ENCODE assay signal across 14 cellular contexts in the genomic region with DNA sequence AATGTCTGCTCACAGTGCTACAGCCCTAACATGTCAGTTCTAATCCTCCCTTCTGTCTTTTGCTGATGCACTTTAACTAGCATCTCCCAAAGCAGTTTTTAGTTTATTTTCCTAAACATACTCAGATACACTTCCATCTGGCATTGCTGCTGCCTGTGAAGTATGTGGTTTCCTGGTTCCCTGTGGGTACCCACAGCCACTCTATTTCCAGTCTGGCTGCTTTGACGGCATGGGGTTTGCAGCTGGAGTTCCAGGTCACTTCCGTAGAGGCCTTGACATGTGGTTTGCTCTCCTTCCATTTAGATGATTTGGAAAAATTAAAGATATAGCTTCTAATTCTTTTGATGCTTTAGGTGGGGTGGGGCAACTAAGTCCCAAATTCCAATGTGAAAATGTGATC.
A peak's percentile ranks its signal among the peaks of the same experiment; 100 is the strongest.
DNase-seq lines count a peak whose midpoint lies in the region; ATAC-seq and TF ChIP-seq lines count a peak whose summit lies in the region.
"Had no signal": no experiment of that assay in that cellular context is flagged by ENCODE, and none has a peak within 500 bp of the region (broad histone marks: within the 10 kb centered on the region; RNA-seq: fewer than 3 reads in every experiment).

No MANE protein-coding gene starts in this region.

- H3K36me3 Mint-ChIP-seq in GM23338 (ENCODE audit: low read depth) (no peaks in the 10 kb centered on the region), osteocyte (ENCODE audit: unreplicated experiment) (no peaks in the 10 kb centered on the region)
- no peaks in the 10 kb centered on the region for H3K36me3 Mint-ChIP-seq in activated CD4-positive, alpha-beta T cell treated with anti-CD3 and anti-CD28 coated beads, Interleukin-2, amount 10 ng/mL, durations not matched to agents 24 days and 14 days (ENCODE audit: low read depth)
- H3K36me3 Mint-ChIP-seq: CD8-positive, alpha-beta memory T cell had no signal

- H3K4me1 ChIP-seq in GM23338 (ENCODE audit: insufficient read depth) = 0 out of 2 replicates have a peak, but pooled peaks cover 6% of the 10 kb centered on the region
- H3K4me1 ChIP-seq: BE2C, Caco-2 had no signal

- H4K20me1 ChIP-seq in GM23338 (replicated peaks; ENCODE audit: insufficient read depth) = no peaks in the 10 kb centered on the region

- H3K9me3 Mint-ChIP-seq in GM23338 (no peaks in the 10 kb centered on the region), osteocyte (ENCODE audit: unreplicated experiment) (no peaks in the 10 kb centered on the region)
- peaks cover 4% of the 10 kb centered on the region for H3K9me3 Mint-ChIP-seq in activated CD4-positive, alpha-beta T cell treated with anti-CD3 and anti-CD28 coated beads, Interleukin-2, amount 10 ng/mL, durations not matched to agents 24 days and 14 days
- H3K9me3 Mint-ChIP-seq: H9 had no signal

- in situ Hi-C loops in GM13976 (cut with MboI; ENCODE audit: low sequenced_read_pairs, unreplicated experiment) = no loop called here

- TF ChIP-seq CTCF in GM23338 (conservative IDR thresholded peaks at IDR 0.05; ENCODE audit: low read depth in 2 of 2) (no peak), osteocyte (IDR thresholded peaks at IDR 0.05) (no peak), GM13976 (IDR thresholded peaks at IDR 0.05; ENCODE audit: borderline replicate concordance, control extremely low read depth, extremely low read depth, insufficient read depth, missing control alignments) (no peak)

- ATAC-seq in GM23338 = no peak
- ATAC-seq: GM12878 had no signal

- H3K79me2 ChIP-seq in GM23338 (replicated peaks; ENCODE audit: insufficient read depth) = no peaks in the 10 kb centered on the region

- H3K4me2 ChIP-seq in GM23338 = no peak overlapping the region

- H3K4me1 Mint-ChIP-seq in GM23338 (peaks cover 12% of the 10 kb centered on the region; the same call in 2 of the 3 replicates), osteocyte (ENCODE audit: unreplicated experiment) (peaks cover 7% of the 10 kb centered on the region)
- no peaks in the 10 kb centered on the region for H3K4me1 Mint-ChIP-seq in activated CD4-positive, alpha-beta T cell treated with anti-CD3 and anti-CD28 coated beads, Interleukin-2, amount 10 ng/mL, durations not matched to agents 24 days and 14 days
- H3K4me1 Mint-ChIP-seq: CD8-positive, alpha-beta memory T cell had no signal

- H3K27me3 Mint-ChIP-seq in GM23338 (ENCODE audit: insufficient read depth, low read depth, poor library complexity) = peaks cover 2% of the 10 kb centered on the region
- H3K27me3 Mint-ChIP-seq in osteocyte (ENCODE audit: unreplicated experiment) = peaks cover 4% of the 10 kb centered on the region
- no peaks in the 10 kb centered on the region for H3K27me3 Mint-ChIP-seq in activated CD4-positive, alpha-beta T cell treated with anti-CD3 and anti-CD28 coated beads, Interleukin-2, amount 10 ng/mL, durations not matched to agents 24 days and 14 days
- H3K27me3 Mint-ChIP-seq: CD8-positive, alpha-beta memory T cell had no signal

- H3K27me3 ChIP-seq in GM23338 (ENCODE audit: insufficient read depth) = no peaks in the 10 kb centered on the region
- H3K27me3 ChIP-seq: BE2C had no signal

- H3F3A ChIP-seq in GM23338 (replicated peaks; ENCODE audit: low read depth) = no peaks in the 10 kb centered on the region

- no peak overlapping the region for H3K4me3 ChIP-seq in GM23338
- H3K4me3 ChIP-seq: GM12878 had no signal

- intact Hi-C loops in activated CD4-positive, alpha-beta T cell treated with anti-CD3 and anti-CD28 coated beads, Interleukin-2, amount 10 ng/mL, durations not matched to agents 24 days and 14 days (cut with micrococcal nuclease) = no loop called here

- H3K27ac Mint-ChIP-seq in GM23338 (no peak overlapping the region), osteocyte (ENCODE audit: unreplicated experiment) (peak overlapping the region; percentile 9)
- no peak overlapping the region for H3K27ac Mint-ChIP-seq in activated CD4-positive, alpha-beta T cell treated with anti-CD3 and anti-CD28 coated beads, Interleukin-2, amount 10 ng/mL, durations not matched to agents 24 days and 14 days
- H3K27ac Mint-ChIP-seq: CD8-positive, alpha-beta memory T cell had no signal

- H3K9me2 ChIP-seq in GM23338 (ENCODE audit: insufficient read depth) = peaks cover 6% of the 10 kb centered on the region

- no peak overlapping the region for H3K4me3 Mint-ChIP-seq in GM23338
- H3K4me3 Mint-ChIP-seq in osteocyte (ENCODE audit: unreplicated experiment) = no peak overlapping the region
- no peak overlapping the region for H3K4me3 Mint-ChIP-seq in activated CD4-positive, alpha-beta T cell treated with anti-CD3 and anti-CD28 coated beads, Interleukin-2, amount 10 ng/mL, durations not matched to agents 24 days and 14 days
- H3K4me3 Mint-ChIP-seq: CD8-positive, alpha-beta memory T cell; H9 had no signal

- no peak overlapping the region for H3K27ac ChIP-seq in GM23338 (ENCODE audit: low read depth)

- DNase-seq in GM23338 (ENCODE audit: low spot score) (no peak), SW480 (ENCODE audit: low spot score) (peak; percentile 11), astrocyte of the hippocampus (ENCODE audit: low read depth, low spot score) (peak; percentile 30), osteocyte (ENCODE audit: extremely low spot score, unreplicated experiment) (no peak), GM13976 (ENCODE audit: low spot score) (no peak), RKO (ENCODE audit: low spot score) (no peak)
- no peak for DNase-seq in activated CD4-positive, alpha-beta T cell treated with anti-CD3 and anti-CD28 coated beads, Interleukin-2, amount 10 ng/mL, durations not matched to agents 24 days and 14 days
- DNase-seq: BE2C; Caco-2; CD8-positive, alpha-beta memory T cell; GOT3; H9; IMR-90 had no signal

- no peaks in the 10 kb centered on the region for H3K36me3 ChIP-seq in GM23338 (ENCODE audit: insufficient read depth)
- H3K36me3 ChIP-seq: BE2C had no signal

- H2AFZ ChIP-seq in GM23338 = peak overlapping the region; percentile 48; the same call in 1 of the 2 replicates

TF ChIP-seq in GM23338, 12 proteins besides CTCF, POLR2A, EP300 and RAD21 (continues in another document):
- TF ChIP-seq, protein P1, sequence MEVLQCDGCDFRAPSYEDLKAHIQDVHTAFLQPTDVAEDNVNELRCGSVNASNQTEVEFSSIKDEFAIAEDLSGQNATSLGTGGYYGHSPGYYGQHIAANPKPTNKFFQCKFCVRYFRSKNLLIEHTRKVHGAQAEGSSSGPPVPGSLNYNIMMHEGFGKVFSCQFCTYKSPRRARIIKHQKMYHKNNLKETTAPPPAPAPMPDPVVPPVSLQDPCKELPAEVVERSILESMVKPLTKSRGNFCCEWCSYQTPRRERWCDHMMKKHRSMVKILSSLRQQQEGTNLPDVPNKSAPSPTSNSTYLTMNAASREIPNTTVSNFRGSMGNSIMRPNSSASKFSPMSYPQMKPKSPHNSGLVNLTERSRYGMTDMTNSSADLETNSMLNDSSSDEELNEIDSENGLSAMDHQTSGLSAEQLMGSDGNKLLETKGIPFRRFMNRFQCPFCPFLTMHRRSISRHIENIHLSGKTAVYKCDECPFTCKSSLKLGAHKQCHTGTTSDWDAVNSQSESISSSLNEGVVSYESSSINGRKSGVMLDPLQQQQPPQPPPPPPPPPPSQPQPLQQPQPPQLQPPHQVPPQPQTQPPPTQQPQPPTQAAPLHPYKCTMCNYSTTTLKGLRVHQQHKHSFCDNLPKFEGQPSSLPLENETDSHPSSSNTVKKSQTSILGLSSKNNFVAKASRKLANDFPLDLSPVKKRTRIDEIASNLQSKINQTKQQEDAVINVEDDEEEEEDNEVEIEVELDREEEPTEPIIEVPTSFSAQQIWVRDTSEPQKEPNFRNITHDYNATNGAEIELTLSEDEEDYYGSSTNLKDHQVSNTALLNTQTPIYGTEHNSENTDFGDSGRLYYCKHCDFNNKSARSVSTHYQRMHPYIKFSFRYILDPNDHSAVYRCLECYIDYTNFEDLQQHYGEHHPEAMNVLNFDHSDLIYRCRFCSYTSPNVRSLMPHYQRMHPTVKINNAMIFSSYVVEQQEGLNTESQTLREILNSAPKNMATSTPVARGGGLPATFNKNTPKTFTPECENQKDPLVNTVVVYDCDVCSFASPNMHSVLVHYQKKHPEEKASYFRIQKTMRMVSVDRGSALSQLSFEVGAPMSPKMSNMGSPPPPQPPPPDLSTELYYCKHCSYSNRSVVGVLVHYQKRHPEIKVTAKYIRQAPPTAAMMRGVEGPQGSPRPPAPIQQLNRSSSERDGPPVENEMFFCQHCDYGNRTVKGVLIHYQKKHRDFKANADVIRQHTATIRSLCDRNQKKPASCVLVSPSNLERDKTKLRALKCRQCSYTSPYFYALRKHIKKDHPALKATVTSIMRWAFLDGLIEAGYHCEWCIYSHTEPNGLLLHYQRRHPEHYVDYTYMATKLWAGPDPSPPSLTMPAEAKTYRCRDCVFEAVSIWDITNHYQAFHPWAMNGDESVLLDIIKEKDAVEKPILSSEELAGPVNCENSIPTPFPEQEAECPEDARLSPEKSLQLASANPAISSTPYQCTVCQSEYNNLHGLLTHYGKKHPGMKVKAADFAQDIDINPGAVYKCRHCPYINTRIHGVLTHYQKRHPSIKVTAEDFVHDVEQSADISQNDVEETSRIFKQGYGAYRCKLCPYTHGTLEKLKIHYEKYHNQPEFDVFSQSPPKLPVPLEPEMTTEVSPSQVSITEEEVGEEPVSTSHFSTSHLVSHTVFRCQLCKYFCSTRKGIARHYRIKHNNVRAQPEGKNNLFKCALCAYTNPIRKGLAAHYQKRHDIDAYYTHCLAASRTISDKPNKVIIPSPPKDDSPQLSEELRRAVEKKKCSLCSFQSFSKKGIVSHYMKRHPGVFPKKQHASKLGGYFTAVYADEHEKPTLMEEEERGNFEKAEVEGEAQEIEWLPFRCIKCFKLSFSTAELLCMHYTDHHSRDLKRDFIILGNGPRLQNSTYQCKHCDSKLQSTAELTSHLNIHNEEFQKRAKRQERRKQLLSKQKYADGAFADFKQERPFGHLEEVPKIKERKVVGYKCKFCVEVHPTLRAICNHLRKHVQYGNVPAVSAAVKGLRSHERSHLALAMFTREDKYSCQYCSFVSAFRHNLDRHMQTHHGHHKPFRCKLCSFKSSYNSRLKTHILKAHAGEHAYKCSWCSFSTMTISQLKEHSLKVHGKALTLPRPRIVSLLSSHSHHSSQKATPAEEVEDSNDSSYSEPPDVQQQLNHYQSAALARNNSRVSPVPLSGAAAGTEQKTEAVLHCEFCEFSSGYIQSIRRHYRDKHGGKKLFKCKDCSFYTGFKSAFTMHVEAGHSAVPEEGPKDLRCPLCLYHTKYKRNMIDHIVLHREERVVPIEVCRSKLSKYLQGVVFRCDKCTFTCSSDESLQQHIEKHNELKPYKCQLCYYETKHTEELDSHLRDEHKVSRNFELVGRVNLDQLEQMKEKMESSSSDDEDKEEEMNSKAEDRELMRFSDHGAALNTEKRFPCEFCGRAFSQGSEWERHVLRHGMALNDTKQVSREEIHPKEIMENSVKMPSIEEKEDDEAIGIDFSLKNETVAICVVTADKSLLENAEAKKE (CRISPR knock-in tag; IDR thresholded peaks at IDR 0.05) = no peak

Comparison
In these comparisons a context has a peak if more than half of its experiments do, and no peak if none do; other contexts are left out.
1. DNase-seq: peak in SW480 (single experiment) and astrocyte of the hippocampus (single experiment); none in GM23338 (single experiment), osteocyte (single experiment), activated CD4-positive, alpha-beta T cell treated with anti-CD3 and anti-CD28 coated beads, Interleukin-2, amount 10 ng/mL, durations not matched to agents 24 days and 14 days (single experiment), GM13976 (single experiment) and RKO (single experiment).